16 cellular contexts compared by ENCODE assay signal in the genomic region with DNA sequence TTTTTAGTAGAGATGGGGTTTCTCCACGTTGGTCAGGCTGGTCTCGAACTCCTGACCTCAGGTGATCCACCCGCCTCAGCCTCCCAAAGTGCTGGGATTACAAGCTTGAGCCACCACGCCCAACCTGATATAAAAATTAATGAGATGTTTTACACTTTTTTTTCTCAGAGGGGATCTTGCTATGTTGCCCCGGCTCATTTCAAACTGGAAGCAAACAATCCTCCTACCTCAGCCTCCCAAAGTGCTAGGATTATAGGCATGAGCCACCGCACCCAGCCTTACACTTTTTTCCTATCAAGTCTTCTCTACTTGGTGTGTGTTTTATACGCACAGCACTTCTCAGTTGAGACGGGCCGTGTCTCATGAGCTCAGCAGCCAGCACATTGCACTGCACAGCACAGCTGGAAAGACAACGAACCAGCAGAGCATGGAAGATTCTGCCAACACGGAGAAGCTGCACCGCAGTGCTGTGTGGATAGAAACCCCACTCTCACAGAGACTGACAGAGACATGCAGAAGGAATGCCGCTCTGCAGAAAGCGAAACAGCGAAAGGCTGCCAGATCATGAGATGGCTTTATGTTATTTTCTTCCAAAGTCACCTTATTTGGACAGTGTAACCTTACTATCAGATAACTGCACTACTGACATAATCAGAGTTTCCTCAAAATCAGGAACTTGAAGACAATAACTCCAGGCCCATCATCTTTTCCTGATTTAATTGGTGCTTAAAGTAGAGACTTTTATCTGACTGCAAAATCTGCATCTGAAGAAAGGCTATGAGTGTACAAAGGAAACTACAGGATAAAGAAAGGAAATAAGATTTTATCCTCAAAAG. TPM values are rescaled to one million over a fixed set of nuclear protein-coding genes. Genes with fewer than 3 reads are reported as not detected.
DNase-seq lines count a peak whose midpoint lies in the region; ATAC-seq, FAIRE-seq and TF ChIP-seq lines count a peak whose summit lies in the region.
"Had no signal": no experiment of that assay in that cellular context is flagged by ENCODE, and none has a peak within 500 bp of the region (broad histone marks: within the 10 kb centered on the region; RNA-seq: fewer than 3 reads in every experiment).

No MANE protein-coding gene starts in this region.

- 100% methylated on average over 3 of the region's 15 CpGs; no CpG with 5 or more reads in 1 of the 2 experiments for WGBS in IMR-90 (ENCODE audit: extremely low coverage in 2 of 2, insufficient read length in 1 of 2), 2 experiments
- WGBS in K562 (ENCODE audit: insufficient coverage, low coverage, missing lambda C conversion rate), result 91% methylated on average over 15 of the region's 15 CpGs

- no peak overlapping the region for H2BK120ac ChIP-seq in IMR-90 (ENCODE audit: low read depth, low read length)

- H3K79me1 ChIP-seq in IMR-90 (ENCODE audit: low read depth in 1 of 2, low read length in 2 of 2), result peaks cover 7 to 36% of the 10 kb centered on the region in 2 experiments; a peak in 2 of 4 replicates

- no peak overlapping the region for H3K4me2 ChIP-seq in IMR-90 (ENCODE audit: low read depth, low read length)
- H3K4me2 ChIP-seq in K562 (ENCODE audit: insufficient read depth, low read length), result no peak overlapping the region
- H3K4me2 ChIP-seq: BLaER1, hepatocyte had no signal

- no TSS peak for BruUV-seq in IMR-90 (replicated peaks; lab: Mats Ljungman, UMichigan)
- BruUV-seq in K562 (replicated peaks; lab: Mats Ljungman, UMichigan), result no TSS peak

- no peak overlapping the region for H3K56ac ChIP-seq in IMR-90 (ENCODE audit: extremely low read depth, insufficient read depth, low read length)

- H3K18ac ChIP-seq in IMR-90 (ENCODE audit: low read depth, low read length), result no peak overlapping the region

- peak; percentile 24 for ATAC-seq in IMR-90 (ENCODE audit: low read depth)
- no peak for ATAC-seq in K562
- ATAC-seq in left lobe of liver, result peak; percentile 26
- ATAC-seq in HG03095 (IDR thresholded peaks at IDR 0.05; ENCODE audit: unreplicated experiment), result no peak

- no peak overlapping the region; the same call in 1 of the 2 replicates for H2AK5ac ChIP-seq in IMR-90 (ENCODE audit: low read depth, low read length)

- H3K79me2 ChIP-seq in K562 (ENCODE audit: control insufficient read depth, insufficient read depth, low read length), result no peaks in the 10 kb centered on the region
- H3K79me2 ChIP-seq: hepatocyte had no signal

- H4K20me1 ChIP-seq in IMR-90 (ENCODE audit: insufficient read depth, low read length) (0 out of 2 replicates have a peak, but pooled peaks cover 3% of the 10 kb centered on the region), K562 (replicated peaks; ENCODE audit: control insufficient read depth, insufficient read depth, low read length) (no peaks in the 10 kb centered on the region)
- H4K20me1 ChIP-seq: BLaER1 had no signal

- no peak for FAIRE-seq in K562 (lab: Jason Lieb, UNC)

- in situ Hi-C loops in IMR-90 (cut with MboI; ENCODE audit: low sequenced_read_pairs) (no loop called here), K562 (cut with MboI) (no loop called here)

- TF ChIP-seq POLR2A in IMR-90 (IDR thresholded peaks at IDR 0.05; ENCODE audit: low read depth, low read length) (no peak), K562 (conservative IDR thresholded peaks at IDR 0.05) (no peak)

- TF ChIP-seq CTCF in IMR-90 (conservative IDR thresholded peaks at IDR 0.05; ENCODE audit: low read depth, low read length), result no peak
- no peak for TF ChIP-seq CTCF in K562 (IDR thresholded peaks at IDR 0.05 in 2 of 3, conservative IDR thresholded peaks at IDR 0.05 in 1 of 3; ENCODE audit: insufficient read depth in 2 of 3, low read depth in 1 of 3, low read length in 3 of 3)

- intact Hi-C loops in IMR-90 (cut with micrococcal nuclease), result loop anchor here (10.0 kb wide), 1 partner anchor 140 kb away; the partner anchor contains the start of gene UBE2O
- intact Hi-C loops in K562 (cut with micrococcal nuclease), result no loop called here

- 0 out of 2 replicates have a peak overlapping the region, but pooled peaks have one; percentile 48 for H3K4ac ChIP-seq in IMR-90 (ENCODE audit: low read depth, low read length)

- no peak overlapping the region for H4K8ac ChIP-seq in IMR-90 (ENCODE audit: low read depth in 2 of 2, low read length in 2 of 2)

- 0 out of 2 replicates have a peak overlapping the region, but pooled peaks have one; percentile 19 for H3K14ac ChIP-seq in IMR-90 (replicated peaks; ENCODE audit: low read depth, low read length)

- H3K4me3 ChIP-seq in IMR-90 (ENCODE audit: insufficient read depth, low read depth, low read length) (no peak overlapping the region), K562 (no peak overlapping the region), subcutaneous abdominal adipose tissue (ENCODE audit: low read depth in 1 of 5, low read length in 5 of 5) (peak overlapping the region in 3 of 5 donors; percentile 1 to 56 (median 47))
- H3K4me3 ChIP-seq: BLaER1, hepatocyte, stomach had no signal

- no peak overlapping the region for H4K5ac ChIP-seq in IMR-90 (ENCODE audit: low read depth, low read length)

- TF ChIP-seq RAD21 in IMR-90 (IDR thresholded peaks at IDR 0.05; ENCODE audit: low read length) (no peak), K562 (CRISPR knock-in tag; conservative IDR thresholded peaks at IDR 0.05 in 1 of 2, IDR thresholded peaks at IDR 0.05 in 1 of 2) (no peak)

- H2AFZ ChIP-seq in IMR-90 (replicated peaks; ENCODE audit: low read length, poor library complexity) (no peak overlapping the region), K562 (ENCODE audit: low read depth, low read length) (no peak overlapping the region)
- H2AFZ ChIP-seq: hepatocyte had no signal

- dilution Hi-C loops in IMR-90 (cut with HindIII; ENCODE audit: low sequenced_read_pairs, unreplicated experiment), result no loop called here

- H3K9me1 ChIP-seq in IMR-90 (ENCODE audit: insufficient read depth, low read length), result peaks cover 7% of the 10 kb centered on the region; the same call in 1 of the 2 replicates
- no peaks in the 10 kb centered on the region for H3K9me1 ChIP-seq in K562 (ENCODE audit: control insufficient read depth, insufficient read depth, low read length)

- H3K9ac ChIP-seq in IMR-90 (ENCODE audit: low read depth, low read length), result 0 out of 2 replicates have a peak overlapping the region, but pooled peaks have one; percentile 45
- peak overlapping the region in 1 of 2 experiments; percentile 69; a peak in 1 of 4 replicates for H3K9ac ChIP-seq in K562 (ENCODE audit: insufficient read depth in 1 of 2, low read depth in 2 of 2, low read length in 2 of 2)
- no peak overlapping the region for H3K9ac ChIP-seq in subcutaneous abdominal adipose tissue (ENCODE audit: low read length in 5 of 5)
- H3K9ac ChIP-seq: BLaER1 had no signal

- H3K23ac ChIP-seq in IMR-90 (ENCODE audit: low read depth, low read length), result no peak overlapping the region

- peaks cover 33% of the 10 kb centered on the region for H3K36me3 ChIP-seq in IMR-90 (ENCODE audit: control insufficient read depth, insufficient read depth, low read length)
- H3K36me3 ChIP-seq in K562 (ENCODE audit: control insufficient read depth, insufficient read depth, low read length), result peaks cover 54% of the 10 kb centered on the region
- peaks cover 31 to 58% (median 43%) of the 10 kb centered on the region in 5 donors for H3K36me3 ChIP-seq in subcutaneous abdominal adipose tissue (ENCODE audit: control insufficient read depth in 5 of 5, insufficient read depth in 5 of 5, low read length in 5 of 5)

- POLR2A ChIA-PET in IMR-90 (lab: Charles Lee; ENCODE audit: unreplicated experiment) (no interaction called here), K562 (lab: Yijun Ruan, JAX) (no interaction called here)

- CTCF ChIA-PET in IMR-90 (lab: Yijun Ruan, JAX) (interaction anchor here (0.6 to 1.6 kb wide), 2 partner anchors 39 to 71 kb away, joined by 3 to 4 read pairs; partner anchors contain the start of gene PRPSAP1), K562 (lab: Yijun Ruan, JAX; ENCODE audit: low intra/inter-chr PET ratio) (no interaction called here)

- TF ChIP-seq EP300 in K562 (IDR thresholded peaks at IDR 0.05; ENCODE audit: low read length), result no peak

- no peak overlapping the region for H4K91ac ChIP-seq in IMR-90 (ENCODE audit: insufficient read depth, low read depth, low read length)

- no peak overlapping the region for H2BK15ac ChIP-seq in IMR-90 (ENCODE audit: low read depth, low read length)

- DNase-seq in IMR-90 (peak; percentile 63), K562 (ENCODE audit: extremely low read depth in 1 of 4, low spot score in 3 of 4) (no peak), left lobe of liver (ENCODE audit: low spot score) (no peak), DMS53 (lab: John Stamatoyannopoulos, UW) (no peak)
- no peak for DNase-seq in central memory CD4-positive, alpha-beta T cell
- DNase-seq: activated gamma-delta T cell, cortex of kidney, erythroblast, kidney glomerular epithelial cell, NCI-H1092 treated with DMSO at 0.1 percent for 48 hours, NCI-H226, stomach had no signal

- H3K9me3 ChIP-seq in IMR-90 (ENCODE audit: control insufficient read depth, insufficient read depth, low read length) (no peaks in the 10 kb centered on the region), K562 (replicated peaks; ENCODE audit: control insufficient read depth, insufficient read depth, low read depth, low read length) (no peaks in the 10 kb centered on the region), subcutaneous abdominal adipose tissue (ENCODE audit: control insufficient read depth in 5 of 5, low read length in 5 of 5) (no peaks in the 10 kb centered on the region)
- H3K9me3 ChIP-seq: BLaER1, stomach had no signal

- H2AK9ac ChIP-seq in IMR-90 (replicated peaks; ENCODE audit: low read depth, low read length, poor library complexity), result no peak overlapping the region

- H2BK5ac ChIP-seq in IMR-90 (ENCODE audit: low read depth, low read length, poor library complexity, severe bottlenecking), result no peak overlapping the region

- H3K4me1 ChIP-seq in IMR-90 (ENCODE audit: control insufficient read depth, insufficient read depth, low read length) (peaks cover 5% of the 10 kb centered on the region; the same call in 1 of the 2 replicates), K562 (replicated peaks in 1 of 2; ENCODE audit: control insufficient read depth in 2 of 2, insufficient read depth in 2 of 2, low read length in 2 of 2) (no peaks in the 10 kb centered on the region; a peak in 1 of 5 replicates), subcutaneous abdominal adipose tissue (ENCODE audit: control insufficient read depth in 5 of 5, insufficient read depth in 5 of 5, low read length in 5 of 5) (peaks cover 0 to 10% (median 0%) of the 10 kb centered on the region in 5 donors)
- H3K4me1 ChIP-seq: BLaER1, stomach had no signal

- H2BK20ac ChIP-seq in IMR-90 (ENCODE audit: low read depth, low read length), result no peak overlapping the region

- H3K27ac ChIP-seq in IMR-90 (ENCODE audit: insufficient read depth, low read length) (peak overlapping the region; percentile 44; the same call in 1 of the 2 replicates), K562 (ENCODE audit: extremely low read depth, low read depth, low read length) (no peak overlapping the region), subcutaneous abdominal adipose tissue (ENCODE audit: low read depth, low read length) (no peak overlapping the region)
- H3K27ac ChIP-seq: BLaER1, hepatocyte, stomach had no signal

- H3K27me3 ChIP-seq in IMR-90 (ENCODE audit: control insufficient read depth, insufficient read depth, low read length), result no peaks in the 10 kb centered on the region
- no peaks in the 10 kb centered on the region for H3K27me3 ChIP-seq in K562 (ENCODE audit: control insufficient read depth in 2 of 2, insufficient read depth in 2 of 2, low read length in 2 of 2)
- no peaks in the 10 kb centered on the region for H3K27me3 ChIP-seq in subcutaneous abdominal adipose tissue (ENCODE audit: control insufficient read depth in 5 of 5, insufficient read depth in 4 of 5, low read length in 5 of 5)
- H3K27me3 ChIP-seq: BLaER1, hepatocyte, stomach had no signal

RNA-seq across cellular contexts. Expression of gene QRICH2, which starts 6.5 kb away (rescaled TPM):
- total RNA-seq in IMR-90 (2012; rRNA removed), result 3.9 and 4.8 TPM in 2 replicates
- polyA plus RNA-seq in IMR-90 (2012; rRNA removed), result 4.3 and 4.7 TPM in 2 replicates
- polyA plus RNA-seq in IMR-90 (2012; cell fraction: cytosol; rRNA removed), result 1.5 and 2.8 TPM in 2 replicates
- polyA plus RNA-seq in IMR-90 (2012; cell fraction: nucleus; rRNA removed; ENCODE audit: low replicate concordance), result 30.2 and 57.3 TPM in 2 replicates
- 4.4 and 9.4 TPM in 2 replicates for total RNA-seq in K562 (2011; cell fraction: chromatin; rRNA removed; ENCODE audit: low replicate concordance)
- total RNA-seq in K562 (2011; cell fraction: nucleolus; rRNA removed), result 3.3 and 4.1 TPM in 2 replicates
- total RNA-seq in K562 (2011; cell fraction: nucleoplasm; rRNA removed), result 2.4 TPM in 2 replicates
- 1.3 and 1.5 TPM in 2 replicates for total RNA-seq in K562 (2014; rRNA removed)
- total RNA-seq in K562 (2014; rRNA removed; fragmentation: Illumina TruSeq; extraction: Trizol), result 0.89 and 1.1 TPM in 2 replicates
- 1.6 and 2.0 TPM in 2 replicates for total RNA-seq in K562 (2015; rRNA removed; fragmentation: Illumina TruSeq; extraction: Trizol)
- total RNA-seq in K562 (2021), result 1.4 and 2.0 TPM in 2 replicates
- polyA plus RNA-seq in K562 (2011; rRNA removed), result 0.46 and 1.3 TPM in 2 replicates
- 0.82 and 1.0 TPM in 2 replicates for polyA plus RNA-seq in K562 (2011; cell fraction: cytosol; rRNA removed)
- polyA plus RNA-seq in K562 (2011; cell fraction: nucleus; rRNA removed), result 3.4 and 4.1 TPM in 2 replicates
- polyA plus RNA-seq in K562 (2012), result 1.5 and 13.0 TPM in 2 replicates
- 0.40 and 0.61 TPM in 2 replicates for polyA plus RNA-seq in K562 (2014; fragmentation: Illumina TruSeq; extraction: Trizol)
- polyA plus RNA-seq in K562 (2014; fragmentation: Nextera tagmentation; extraction: Ambion mirVana), result under 1 TPM; 0.03 to 0.07 TPM
- 0.81 and 1.2 TPM in 2 replicates for polyA plus RNA-seq in K562 (2014; rRNA removed)
- 6.7 and 10.1 TPM in 2 replicates for polyA minus RNA-seq in K562 (2011; rRNA and poly(A)+ RNA removed)
- 1.8 and 2.2 TPM in 2 replicates for polyA minus RNA-seq in K562 (2011; cell fraction: cytosol; rRNA and poly(A)+ RNA removed)
- polyA minus RNA-seq in K562 (2011; cell fraction: nucleus; rRNA and poly(A)+ RNA removed), result 1.1 and 2.2 TPM in 2 replicates
- total RNA-seq in left lobe of liver, result 2.6 TPM

RNA-seq across cellular contexts. Expression of gene PRPSAP1, which starts 39.1 kb away (rescaled TPM):
- total RNA-seq in IMR-90 (2012; rRNA removed), result 29.2 and 34.4 TPM in 2 replicates
- polyA plus RNA-seq in IMR-90 (2012; rRNA removed), result 38.6 and 48.6 TPM in 2 replicates
- 29.6 and 34.4 TPM in 2 replicates for polyA plus RNA-seq in IMR-90 (2012; cell fraction: cytosol; rRNA removed)
- 40.4 and 135 TPM in 2 replicates for polyA plus RNA-seq in IMR-90 (2012; cell fraction: nucleus; rRNA removed; ENCODE audit: low replicate concordance)
- 154 and 205 TPM in 2 replicates for total RNA-seq in K562 (2011; cell fraction: chromatin; rRNA removed; ENCODE audit: low replicate concordance)
- total RNA-seq in K562 (2011; cell fraction: nucleolus; rRNA removed), result 107 and 112 TPM in 2 replicates
- total RNA-seq in K562 (2011; cell fraction: nucleoplasm; rRNA removed), result 122 and 124 TPM in 2 replicates
- total RNA-seq in K562 (2014; rRNA removed), result 18.6 and 21.9 TPM in 2 replicates
- 39.3 and 39.4 TPM in 2 replicates for total RNA-seq in K562 (2014; rRNA removed; fragmentation: Illumina TruSeq; extraction: Trizol)
- 38.0 and 40.8 TPM in 2 replicates for total RNA-seq in K562 (2015; rRNA removed; fragmentation: Illumina TruSeq; extraction: Trizol)
- 65.8 and 70.8 TPM in 2 replicates for total RNA-seq in K562 (2021)
- 77.1 and 89.9 TPM in 2 replicates for polyA plus RNA-seq in K562 (2011; rRNA removed)
- 42.1 and 76.8 TPM in 2 replicates for polyA plus RNA-seq in K562 (2011; cell fraction: cytosol; rRNA removed)
- polyA plus RNA-seq in K562 (2011; cell fraction: nucleus; rRNA removed), result 228 and 401 TPM in 2 replicates
- polyA plus RNA-seq in K562 (2012), result 50.3 and 72.3 TPM in 2 replicates
- 70.0 and 73.4 TPM in 2 replicates for polyA plus RNA-seq in K562 (2014; fragmentation: Illumina TruSeq; extraction: Trizol)
- 10 to 100 TPM; 21.9 to 31.9 TPM for polyA plus RNA-seq in K562 (2014; fragmentation: Nextera tagmentation; extraction: Ambion mirVana)
- polyA plus RNA-seq in K562 (2014; rRNA removed), result 61.2 and 72.8 TPM in 2 replicates
- polyA minus RNA-seq in K562 (2011; rRNA and poly(A)+ RNA removed), result 63.9 and 65.4 TPM in 2 replicates
- polyA minus RNA-seq in K562 (2011; cell fraction: cytosol; rRNA and poly(A)+ RNA removed), result 26.3 and 27.2 TPM in 2 replicates
- polyA minus RNA-seq in K562 (2011; cell fraction: nucleus; rRNA and poly(A)+ RNA removed), result 30.6 and 71.0 TPM in 2 replicates
- total RNA-seq in left lobe of liver, result 55.0 TPM

RNA-seq across cellular contexts. Expression of gene UBALD2, which starts 49.5 kb away (rescaled TPM):
- 0.90 and 1.4 TPM in 2 replicates for total RNA-seq in IMR-90 (2012; rRNA removed)
- polyA plus RNA-seq in IMR-90 (2012; rRNA removed), result 12.1 and 19.9 TPM in 2 replicates
- polyA plus RNA-seq in IMR-90 (2012; cell fraction: cytosol; rRNA removed), result 11.6 and 33.1 TPM in 2 replicates
- polyA plus RNA-seq in IMR-90 (2012; cell fraction: nucleus; rRNA removed; ENCODE audit: low replicate concordance), result 14.2 and 21.7 TPM in 2 replicates
- total RNA-seq in K562 (2011; cell fraction: chromatin; rRNA removed; ENCODE audit: low replicate concordance), result 10.6 and 25.5 TPM in 2 replicates
- total RNA-seq in K562 (2011; cell fraction: nucleolus; rRNA removed), result 27.3 and 33.0 TPM in 2 replicates
- 22.7 and 24.3 TPM in 2 replicates for total RNA-seq in K562 (2011; cell fraction: nucleoplasm; rRNA removed)
- 43.1 and 52.7 TPM in 2 replicates for total RNA-seq in K562 (2014; rRNA removed)
- total RNA-seq in K562 (2014; rRNA removed; fragmentation: Illumina TruSeq; extraction: Trizol), result 5.8 and 7.6 TPM in 2 replicates
- 21.9 and 25.3 TPM in 2 replicates for total RNA-seq in K562 (2015; rRNA removed; fragmentation: Illumina TruSeq; extraction: Trizol)
- 85.3 and 94.1 TPM in 2 replicates for total RNA-seq in K562 (2021)
- polyA plus RNA-seq in K562 (2011; rRNA removed), result 46.6 and 79.6 TPM in 2 replicates
- polyA plus RNA-seq in K562 (2011; cell fraction: cytosol; rRNA removed), result 34.5 and 74.0 TPM in 2 replicates
- polyA plus RNA-seq in K562 (2011; cell fraction: nucleus; rRNA removed), result 55.6 and 56.6 TPM in 2 replicates
- 62.8 and 75.4 TPM in 2 replicates for polyA plus RNA-seq in K562 (2012)
- 17.4 and 39.3 TPM in 2 replicates for polyA plus RNA-seq in K562 (2014; fragmentation: Illumina TruSeq; extraction: Trizol)
- polyA plus RNA-seq in K562 (2014; fragmentation: Nextera tagmentation; extraction: Ambion mirVana), result 1 to 10 TPM; 2.3 to 3.9 TPM
- 40.6 and 46.5 TPM in 2 replicates for polyA plus RNA-seq in K562 (2014; rRNA removed)
- polyA minus RNA-seq in K562 (2011; rRNA and poly(A)+ RNA removed), result 8.0 and 8.5 TPM in 2 replicates
- 32.8 and 59.0 TPM in 2 replicates for polyA minus RNA-seq in K562 (2011; cell fraction: cytosol; rRNA and poly(A)+ RNA removed)
- 8.1 and 9.6 TPM in 2 replicates for polyA minus RNA-seq in K562 (2011; cell fraction: nucleus; rRNA and poly(A)+ RNA removed)
- total RNA-seq in left lobe of liver, result 23.8 TPM

Comparison
In these comparisons a context has a peak if more than half of its experiments do, and no peak if none do; other contexts are left out.
1. ATAC-seq: peak in IMR-90 (single experiment) and left lobe of liver (single experiment); none in K562 (single experiment) and HG03095 (single experiment).
2. H3K4me3 ChIP-seq: peak in subcutaneous abdominal adipose tissue (3 of 5); none in IMR-90 (single experiment) and K562 (single experiment).